8 cellular contexts compared by ENCODE assay signal in genomic region chrX:120468071-120468470, GRCh38. TPM values are rescaled to one million over a fixed set of nuclear protein-coding genes. Genes with fewer than 3 reads are reported as not detected.
DNase-seq lines count a peak whose midpoint lies in the region; ATAC-seq and TF ChIP-seq lines count a peak whose summit lies in the region.

No MANE protein-coding gene starts in this region.

- H2AFZ ChIP-seq in neuron (ENCODE audit: low read depth, low read length) = peak overlapping the region; percentile 15

- POLR2A ChIA-PET in CD4-positive, alpha-beta memory T cell (lab: Charles Lee; ENCODE audit: partially characterized antibody) = interaction anchor here (3.0 kb wide), 1 partner anchor 10 kb away, joined by 9 read pairs; no protein-coding TSS in a partner anchor

- peaks cover 12 to 34% (median 20%) of the 10 kb centered on the region in 4 donors for H3K4me1 Mint-ChIP-seq in CD4-positive, alpha-beta memory T cell

- H3K9me3 Mint-ChIP-seq in CD4-positive, alpha-beta memory T cell = peaks cover 0 to 4% (median 0%) of the 10 kb centered on the region in 8 donors

- H3K9me3 ChIP-seq in CD4-positive, alpha-beta memory T cell (ENCODE audit: control insufficient read depth in 1 of 2, low read length in 2 of 2) = no peaks in the 10 kb centered on the region
- H3K9me3 ChIP-seq in neuron (ENCODE audit: low read length) = no peaks in the 10 kb centered on the region

- H3K27ac ChIP-seq in CD4-positive, alpha-beta memory T cell (ENCODE audit: low read depth, low read length) = peak overlapping the region; percentile 72
- H3K27ac ChIP-seq in dorsolateral prefrontal cortex = peak overlapping the region in 52 of 59 donors; percentile 22 to 95 (median 90)

- peak overlapping the region; percentile 87 to 95 (median 93) for H3K4me3 Mint-ChIP-seq in CD4-positive, alpha-beta memory T cell

- peak overlapping the region; percentile 53 to 95 (median 87) for H3K27ac Mint-ChIP-seq in CD4-positive, alpha-beta memory T cell

- no peak for DNase-seq in CD4-positive, alpha-beta memory T cell
- DNase-seq in NB4 (ENCODE audit: low read depth) = peak; percentile 58
- DNase-seq in dorsolateral prefrontal cortex = no peak
- no peak for DNase-seq in DMS53 (lab: John Stamatoyannopoulos, UW)
- DNase-seq in NCI-H146 treated with DMSO at 0.1 percent for 48 hours (lab: John Stamatoyannopoulos, UW; ENCODE audit: unreplicated experiment) = no peak
- no peak for DNase-seq in mesenteric fat pad (ENCODE audit: low spot score)

- H3K36me3 ChIP-seq in CD4-positive, alpha-beta memory T cell (ENCODE audit: insufficient read depth, low read length) = no peaks in the 10 kb centered on the region
- H3K36me3 ChIP-seq in neuron (ENCODE audit: insufficient read depth, low read length) = no peaks in the 10 kb centered on the region

- peak overlapping the region; percentile 61 to 70 for H3K4me3 ChIP-seq in CD4-positive, alpha-beta memory T cell (ENCODE audit: low read length in 2 of 2)
- H3K4me3 ChIP-seq in NB4 (ENCODE audit: low read depth, low read length) (peak overlapping the region; percentile 94), dorsolateral prefrontal cortex (peak overlapping the region; percentile 31 to 84 (median 71)), neuron (ENCODE audit: low read length) (peak overlapping the region; percentile 87)

- peaks cover 0 to 10% of the 10 kb centered on the region in 2 donors for H3K36me3 Mint-ChIP-seq in CD4-positive, alpha-beta memory T cell

- intact Hi-C loops in CD4-positive, alpha-beta memory T cell (cut with micrococcal nuclease) = no loop called here
- intact Hi-C loops in dorsolateral prefrontal cortex (cut with DNase I) = loop anchor here in 1 of 2 donors (1.0 kb wide), 1 partner anchor 16 kb away; no protein-coding TSS in a partner anchor

- H3K27me3 Mint-ChIP-seq in CD4-positive, alpha-beta memory T cell = no peaks in the 10 kb centered on the region

- ATAC-seq in GM18858 (IDR thresholded peaks at IDR 0.05; ENCODE audit: unreplicated experiment) = no peak

- H3K27me3 ChIP-seq in CD4-positive, alpha-beta memory T cell (ENCODE audit: insufficient read depth, low read length) = no peaks in the 10 kb centered on the region
- H3K27me3 ChIP-seq in dorsolateral prefrontal cortex = peaks cover 0 to 25% (median 0%) of the 10 kb centered on the region in 45 donors
- H3K27me3 ChIP-seq in neuron (ENCODE audit: insufficient read depth, low read length) = no peaks in the 10 kb centered on the region

- TF ChIP-seq POLR2A in NB4 (IDR thresholded peaks at IDR 0.05; ENCODE audit: extremely low read depth, insufficient read length) = no peak

- CTCF ChIA-PET in CD4-positive, alpha-beta memory T cell (lab: Charles Lee; ENCODE audit: partially characterized antibody) = interaction anchor here (2.0 kb wide), 1 partner anchor 17 kb away, joined by 12 read pairs; no protein-coding TSS in a partner anchor

- H3K4me1 ChIP-seq in CD4-positive, alpha-beta memory T cell (ENCODE audit: insufficient read depth, low read length) = peaks cover 44% of the 10 kb centered on the region
- H3K4me1 ChIP-seq in neuron (ENCODE audit: insufficient read depth, low read length) = no peaks in the 10 kb centered on the region

- no peak for TF ChIP-seq CTCF in NB4 (IDR thresholded peaks at IDR 0.05; ENCODE audit: low read depth, low read length)
- TF ChIP-seq CTCF in dorsolateral prefrontal cortex (IDR thresholded peaks at IDR 0.05 in 54 of 56, conservative IDR thresholded peaks at IDR 0.05 in 2 of 56; ENCODE audit: low read depth in 1 of 56, partially characterized antibody in 56 of 56) = no peak

RNA-seq across cellular contexts. Expression of gene LAMP2, which starts 1.0 kb away (rescaled TPM):
- total RNA-seq in CD4-positive, alpha-beta memory T cell = 10 to 100 TPM; 44.2 to 45.8 TPM
- 100 to 1,000 TPM in 1 of 2 donors, 10 to 100 TPM in 1; 83.0 to 155 TPM for polyA plus RNA-seq in CD4-positive, alpha-beta memory T cell
- 100 to 1,000 TPM; 107 to 706 (median 222) TPM for total RNA-seq in dorsolateral prefrontal cortex
- 107 TPM for total RNA-seq in mesenteric fat pad
